ENCODE assay signal across 10 cellular contexts in genomic region chr2:42448163-42448562, GRCh38. TPM values are rescaled to one million over a fixed set of nuclear protein-coding genes. Genes with fewer than 3 reads are reported as not detected.
"Had no signal": no experiment of that assay in that cellular context is flagged by ENCODE, and none has a peak within 500 bp of the region (broad histone marks: within the 10 kb centered on the region; RNA-seq: fewer than 3 reads in every experiment).

No MANE protein-coding gene starts in this region.

- H3K4me3 ChIP-seq: GM23248, K562 had no signal

- H3K27ac Mint-ChIP-seq: HFFc6 had no signal

- ATAC-seq: K562 had no signal

- H2AFZ ChIP-seq: GM23248 had no signal

- H3K9me3 Mint-ChIP-seq: H9, HFFc6 had no signal

- H3K4me3 Mint-ChIP-seq: H9, HFFc6 had no signal

- FAIRE-seq: H1, H54, K562 had no signal

- H3K27ac ChIP-seq: GM23248, HL-60 had no signal

- DNase-seq: GM23248, H9, HCEC 1CT, HFFc6, IMR-90, KG1 had no signal

RNA-seq across cellular contexts. Expression of gene KCNG3, which starts 45.6 kb away (rescaled TPM):
- total RNA-seq: GM23248, HFFc6, K562 had no signal
- polyA plus RNA-seq: GM23248, IMR-90, K562 had no signal
